1 cellular context compared by ENCODE assay signal in the genomic region with DNA sequence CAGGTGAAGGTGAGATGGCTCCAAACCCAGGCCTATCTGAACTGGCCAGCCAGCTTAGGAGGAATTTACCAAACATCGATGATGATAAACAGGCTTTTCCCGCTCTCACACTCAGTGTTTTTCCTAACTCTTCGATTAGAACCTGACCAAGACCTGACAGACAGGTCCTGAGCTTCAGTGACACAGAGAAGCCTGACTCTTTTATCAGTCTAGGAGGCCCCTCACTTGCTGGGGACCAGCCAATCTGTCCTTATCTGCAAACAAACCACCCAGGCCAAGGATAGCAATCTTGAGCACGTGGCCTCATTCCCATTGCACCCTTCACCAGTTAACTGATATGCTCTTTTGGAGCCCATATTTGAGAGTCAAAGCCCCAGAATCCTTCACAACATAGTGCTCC.
TF ChIP-seq lines count a peak whose summit lies in the region.

No MANE protein-coding gene starts in this region.

TF ChIP-seq in K562, 482 proteins besides CTCF, POLR2A, EP300 and RAD21 (continues in another document):
- peak; percentile 18; the same call in 1 of the 2 replicates for TF ChIP-seq CBFA2T2 (conservative IDR thresholded peaks at IDR 0.05)
- TF ChIP-seq TAL1 (IDR thresholded peaks at IDR 0.05), result 0 out of 2 replicates have a peak, but pooled peaks have one; percentile 13
- TF ChIP-seq TEAD1 (CRISPR knock-in tag; IDR thresholded peaks at IDR 0.05), result 0 out of 4 replicates have a peak, but pooled peaks of 1 of the 2 experiments have one; percentile 23
- no peak for TF ChIP-seq ZFP30 (CRISPR knock-in tag; IDR thresholded peaks at IDR 0.05; ENCODE audit: borderline replicate concordance)
- TF ChIP-seq ZNF239 (CRISPR knock-in tag; IDR thresholded peaks at IDR 0.05), result no peak
- no peak for TF ChIP-seq ESRRA (IDR thresholded peaks at IDR 0.05; ENCODE audit: borderline replicate concordance, low read depth)
- 0 out of 2 replicates have a peak, but pooled peaks have one; percentile 30 for TF ChIP-seq HEY1 (CRISPR knock-in tag; IDR thresholded peaks at IDR 0.05; ENCODE audit: borderline replicate concordance)
- peak; percentile 54 for TF ChIP-seq CBFA2T3 (IDR thresholded peaks at IDR 0.05)
- no peak for TF ChIP-seq GATA2 (CRISPR knock-in tag; IDR thresholded peaks at IDR 0.05)
- 0 out of 2 replicates have a peak, but pooled peaks have one; percentile 39 for TF ChIP-seq ERF (CRISPR knock-in tag; IDR thresholded peaks at IDR 0.05)
- TF ChIP-seq ZNF766 (CRISPR knock-in tag; conservative IDR thresholded peaks at IDR 0.05), result 0 out of 2 replicates have a peak, but pooled peaks have one; percentile 22
- TF ChIP-seq STAT5B (CRISPR knock-in tag; IDR thresholded peaks at IDR 0.05), result no peak
- TF ChIP-seq CTBP1 (IDR thresholded peaks at IDR 0.05; ENCODE audit: borderline replicate concordance), result peak; percentile 42; the same call in 1 of the 2 replicates
- TF ChIP-seq L3MBTL2 (IDR thresholded peaks at IDR 0.05), result peak; percentile 86
- TF ChIP-seq MYC (IDR thresholded peaks at IDR 0.05; ENCODE audit: low read depth, low read length), result peak; percentile 56; the same call in 1 of the 2 replicates
- no peak for TF ChIP-seq MYC (CRISPR knock-in tag; IDR thresholded peaks at IDR 0.05; ENCODE audit: borderline replicate concordance, low read depth)
- TF ChIP-seq FOXJ2 (tag; IDR thresholded peaks at IDR 0.05), result 0 out of 2 replicates have a peak, but pooled peaks have one; percentile 24
- TF ChIP-seq, protein P1, sequence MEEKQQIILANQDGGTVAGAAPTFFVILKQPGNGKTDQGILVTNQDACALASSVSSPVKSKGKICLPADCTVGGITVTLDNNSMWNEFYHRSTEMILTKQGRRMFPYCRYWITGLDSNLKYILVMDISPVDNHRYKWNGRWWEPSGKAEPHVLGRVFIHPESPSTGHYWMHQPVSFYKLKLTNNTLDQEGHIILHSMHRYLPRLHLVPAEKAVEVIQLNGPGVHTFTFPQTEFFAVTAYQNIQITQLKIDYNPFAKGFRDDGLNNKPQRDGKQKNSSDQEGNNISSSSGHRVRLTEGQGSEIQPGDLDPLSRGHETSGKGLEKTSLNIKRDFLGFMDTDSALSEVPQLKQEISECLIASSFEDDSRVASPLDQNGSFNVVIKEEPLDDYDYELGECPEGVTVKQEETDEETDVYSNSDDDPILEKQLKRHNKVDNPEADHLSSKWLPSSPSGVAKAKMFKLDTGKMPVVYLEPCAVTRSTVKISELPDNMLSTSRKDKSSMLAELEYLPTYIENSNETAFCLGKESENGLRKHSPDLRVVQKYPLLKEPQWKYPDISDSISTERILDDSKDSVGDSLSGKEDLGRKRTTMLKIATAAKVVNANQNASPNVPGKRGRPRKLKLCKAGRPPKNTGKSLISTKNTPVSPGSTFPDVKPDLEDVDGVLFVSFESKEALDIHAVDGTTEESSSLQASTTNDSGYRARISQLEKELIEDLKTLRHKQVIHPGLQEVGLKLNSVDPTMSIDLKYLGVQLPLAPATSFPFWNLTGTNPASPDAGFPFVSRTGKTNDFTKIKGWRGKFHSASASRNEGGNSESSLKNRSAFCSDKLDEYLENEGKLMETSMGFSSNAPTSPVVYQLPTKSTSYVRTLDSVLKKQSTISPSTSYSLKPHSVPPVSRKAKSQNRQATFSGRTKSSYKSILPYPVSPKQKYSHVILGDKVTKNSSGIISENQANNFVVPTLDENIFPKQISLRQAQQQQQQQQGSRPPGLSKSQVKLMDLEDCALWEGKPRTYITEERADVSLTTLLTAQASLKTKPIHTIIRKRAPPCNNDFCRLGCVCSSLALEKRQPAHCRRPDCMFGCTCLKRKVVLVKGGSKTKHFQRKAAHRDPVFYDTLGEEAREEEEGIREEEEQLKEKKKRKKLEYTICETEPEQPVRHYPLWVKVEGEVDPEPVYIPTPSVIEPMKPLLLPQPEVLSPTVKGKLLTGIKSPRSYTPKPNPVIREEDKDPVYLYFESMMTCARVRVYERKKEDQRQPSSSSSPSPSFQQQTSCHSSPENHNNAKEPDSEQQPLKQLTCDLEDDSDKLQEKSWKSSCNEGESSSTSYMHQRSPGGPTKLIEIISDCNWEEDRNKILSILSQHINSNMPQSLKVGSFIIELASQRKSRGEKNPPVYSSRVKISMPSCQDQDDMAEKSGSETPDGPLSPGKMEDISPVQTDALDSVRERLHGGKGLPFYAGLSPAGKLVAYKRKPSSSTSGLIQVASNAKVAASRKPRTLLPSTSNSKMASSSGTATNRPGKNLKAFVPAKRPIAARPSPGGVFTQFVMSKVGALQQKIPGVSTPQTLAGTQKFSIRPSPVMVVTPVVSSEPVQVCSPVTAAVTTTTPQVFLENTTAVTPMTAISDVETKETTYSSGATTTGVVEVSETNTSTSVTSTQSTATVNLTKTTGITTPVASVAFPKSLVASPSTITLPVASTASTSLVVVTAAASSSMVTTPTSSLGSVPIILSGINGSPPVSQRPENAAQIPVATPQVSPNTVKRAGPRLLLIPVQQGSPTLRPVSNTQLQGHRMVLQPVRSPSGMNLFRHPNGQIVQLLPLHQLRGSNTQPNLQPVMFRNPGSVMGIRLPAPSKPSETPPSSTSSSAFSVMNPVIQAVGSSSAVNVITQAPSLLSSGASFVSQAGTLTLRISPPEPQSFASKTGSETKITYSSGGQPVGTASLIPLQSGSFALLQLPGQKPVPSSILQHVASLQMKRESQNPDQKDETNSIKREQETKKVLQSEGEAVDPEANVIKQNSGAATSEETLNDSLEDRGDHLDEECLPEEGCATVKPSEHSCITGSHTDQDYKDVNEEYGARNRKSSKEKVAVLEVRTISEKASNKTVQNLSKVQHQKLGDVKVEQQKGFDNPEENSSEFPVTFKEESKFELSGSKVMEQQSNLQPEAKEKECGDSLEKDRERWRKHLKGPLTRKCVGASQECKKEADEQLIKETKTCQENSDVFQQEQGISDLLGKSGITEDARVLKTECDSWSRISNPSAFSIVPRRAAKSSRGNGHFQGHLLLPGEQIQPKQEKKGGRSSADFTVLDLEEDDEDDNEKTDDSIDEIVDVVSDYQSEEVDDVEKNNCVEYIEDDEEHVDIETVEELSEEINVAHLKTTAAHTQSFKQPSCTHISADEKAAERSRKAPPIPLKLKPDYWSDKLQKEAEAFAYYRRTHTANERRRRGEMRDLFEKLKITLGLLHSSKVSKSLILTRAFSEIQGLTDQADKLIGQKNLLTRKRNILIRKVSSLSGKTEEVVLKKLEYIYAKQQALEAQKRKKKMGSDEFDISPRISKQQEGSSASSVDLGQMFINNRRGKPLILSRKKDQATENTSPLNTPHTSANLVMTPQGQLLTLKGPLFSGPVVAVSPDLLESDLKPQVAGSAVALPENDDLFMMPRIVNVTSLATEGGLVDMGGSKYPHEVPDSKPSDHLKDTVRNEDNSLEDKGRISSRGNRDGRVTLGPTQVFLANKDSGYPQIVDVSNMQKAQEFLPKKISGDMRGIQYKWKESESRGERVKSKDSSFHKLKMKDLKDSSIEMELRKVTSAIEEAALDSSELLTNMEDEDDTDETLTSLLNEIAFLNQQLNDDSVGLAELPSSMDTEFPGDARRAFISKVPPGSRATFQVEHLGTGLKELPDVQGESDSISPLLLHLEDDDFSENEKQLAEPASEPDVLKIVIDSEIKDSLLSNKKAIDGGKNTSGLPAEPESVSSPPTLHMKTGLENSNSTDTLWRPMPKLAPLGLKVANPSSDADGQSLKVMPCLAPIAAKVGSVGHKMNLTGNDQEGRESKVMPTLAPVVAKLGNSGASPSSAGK (IDR thresholded peaks at IDR 0.05), result peak; percentile 29; the same call in 1 of the 2 replicates
- TF ChIP-seq TCF3 (CRISPR knock-in tag; IDR thresholded peaks at IDR 0.05), result peak; percentile 27; the same call in 1 of the 2 replicates
- TF ChIP-seq, protein P2, sequence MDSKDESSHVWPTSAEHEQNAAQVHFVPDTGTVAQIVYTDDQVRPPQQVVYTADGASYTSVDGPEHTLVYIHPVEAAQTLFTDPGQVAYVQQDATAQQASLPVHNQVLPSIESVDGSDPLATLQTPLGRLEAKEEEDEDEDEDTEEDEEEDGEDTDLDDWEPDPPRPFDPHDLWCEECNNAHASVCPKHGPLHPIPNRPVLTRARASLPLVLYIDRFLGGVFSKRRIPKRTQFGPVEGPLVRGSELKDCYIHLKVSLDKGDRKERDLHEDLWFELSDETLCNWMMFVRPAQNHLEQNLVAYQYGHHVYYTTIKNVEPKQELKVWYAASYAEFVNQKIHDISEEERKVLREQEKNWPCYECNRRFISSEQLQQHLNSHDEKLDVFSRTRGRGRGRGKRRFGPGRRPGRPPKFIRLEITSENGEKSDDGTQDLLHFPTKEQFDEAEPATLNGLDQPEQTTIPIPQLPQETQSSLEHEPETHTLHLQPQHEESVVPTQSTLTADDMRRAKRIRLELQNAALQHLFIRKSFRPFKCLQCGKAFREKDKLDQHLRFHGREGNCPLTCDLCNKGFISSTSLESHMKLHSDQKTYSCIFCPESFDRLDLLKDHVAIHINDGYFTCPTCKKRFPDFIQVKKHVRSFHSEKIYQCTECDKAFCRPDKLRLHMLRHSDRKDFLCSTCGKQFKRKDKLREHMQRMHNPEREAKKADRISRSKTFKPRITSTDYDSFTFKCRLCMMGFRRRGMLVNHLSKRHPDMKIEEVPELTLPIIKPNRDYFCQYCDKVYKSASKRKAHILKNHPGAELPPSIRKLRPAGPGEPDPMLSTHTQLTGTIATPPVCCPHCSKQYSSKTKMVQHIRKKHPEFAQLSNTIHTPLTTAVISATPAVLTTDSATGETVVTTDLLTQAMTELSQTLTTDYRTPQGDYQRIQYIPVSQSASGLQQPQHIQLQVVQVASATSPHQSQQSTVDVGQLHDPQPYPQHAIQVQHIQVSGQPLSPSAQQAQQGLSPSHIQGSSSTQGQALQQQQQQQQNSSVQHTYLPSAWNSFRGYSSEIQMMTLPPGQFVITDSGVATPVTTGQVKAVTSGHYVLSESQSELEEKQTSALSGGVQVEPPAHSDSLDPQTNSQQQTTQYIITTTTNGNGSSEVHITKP (IDR thresholded peaks at IDR 0.05; ENCODE audit: partially characterized antibody), result no peak
- 0 out of 4 replicates have a peak, but pooled peaks of 1 of the 2 experiments have one; percentile 19 for TF ChIP-seq MNT (conservative IDR thresholded peaks at IDR 0.05)
- TF ChIP-seq, protein P3, sequence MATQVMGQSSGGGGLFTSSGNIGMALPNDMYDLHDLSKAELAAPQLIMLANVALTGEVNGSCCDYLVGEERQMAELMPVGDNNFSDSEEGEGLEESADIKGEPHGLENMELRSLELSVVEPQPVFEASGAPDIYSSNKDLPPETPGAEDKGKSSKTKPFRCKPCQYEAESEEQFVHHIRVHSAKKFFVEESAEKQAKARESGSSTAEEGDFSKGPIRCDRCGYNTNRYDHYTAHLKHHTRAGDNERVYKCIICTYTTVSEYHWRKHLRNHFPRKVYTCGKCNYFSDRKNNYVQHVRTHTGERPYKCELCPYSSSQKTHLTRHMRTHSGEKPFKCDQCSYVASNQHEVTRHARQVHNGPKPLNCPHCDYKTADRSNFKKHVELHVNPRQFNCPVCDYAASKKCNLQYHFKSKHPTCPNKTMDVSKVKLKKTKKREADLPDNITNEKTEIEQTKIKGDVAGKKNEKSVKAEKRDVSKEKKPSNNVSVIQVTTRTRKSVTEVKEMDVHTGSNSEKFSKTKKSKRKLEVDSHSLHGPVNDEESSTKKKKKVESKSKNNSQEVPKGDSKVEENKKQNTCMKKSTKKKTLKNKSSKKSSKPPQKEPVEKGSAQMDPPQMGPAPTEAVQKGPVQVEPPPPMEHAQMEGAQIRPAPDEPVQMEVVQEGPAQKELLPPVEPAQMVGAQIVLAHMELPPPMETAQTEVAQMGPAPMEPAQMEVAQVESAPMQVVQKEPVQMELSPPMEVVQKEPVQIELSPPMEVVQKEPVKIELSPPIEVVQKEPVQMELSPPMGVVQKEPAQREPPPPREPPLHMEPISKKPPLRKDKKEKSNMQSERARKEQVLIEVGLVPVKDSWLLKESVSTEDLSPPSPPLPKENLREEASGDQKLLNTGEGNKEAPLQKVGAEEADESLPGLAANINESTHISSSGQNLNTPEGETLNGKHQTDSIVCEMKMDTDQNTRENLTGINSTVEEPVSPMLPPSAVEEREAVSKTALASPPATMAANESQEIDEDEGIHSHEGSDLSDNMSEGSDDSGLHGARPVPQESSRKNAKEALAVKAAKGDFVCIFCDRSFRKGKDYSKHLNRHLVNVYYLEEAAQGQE (CRISPR knock-in tag; IDR thresholded peaks at IDR 0.05; ENCODE audit: low read depth), result 0 out of 2 replicates have a peak, but pooled peaks have one; percentile 21
- TF ChIP-seq, protein P4, sequence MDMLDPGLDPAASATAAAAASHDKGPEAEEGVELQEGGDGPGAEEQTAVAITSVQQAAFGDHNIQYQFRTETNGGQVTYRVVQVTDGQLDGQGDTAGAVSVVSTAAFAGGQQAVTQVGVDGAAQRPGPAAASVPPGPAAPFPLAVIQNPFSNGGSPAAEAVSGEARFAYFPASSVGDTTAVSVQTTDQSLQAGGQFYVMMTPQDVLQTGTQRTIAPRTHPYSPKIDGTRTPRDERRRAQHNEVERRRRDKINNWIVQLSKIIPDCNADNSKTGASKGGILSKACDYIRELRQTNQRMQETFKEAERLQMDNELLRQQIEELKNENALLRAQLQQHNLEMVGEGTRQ (CRISPR knock-in tag; IDR thresholded peaks at IDR 0.05), result peak; percentile 61
- TF ChIP-seq E2F6 (IDR thresholded peaks at IDR 0.05; ENCODE audit: borderline replicate concordance in 1 of 2, extremely low read depth in 1 of 2, insufficient read depth in 1 of 2, insufficient read length in 1 of 2, low read depth in 1 of 2, low read length in 1 of 2, poor library complexity in 1 of 2, severe bottlenecking in 1 of 2), result peak in 1 of 2 experiments; percentile 17
- TF ChIP-seq, protein P5, sequence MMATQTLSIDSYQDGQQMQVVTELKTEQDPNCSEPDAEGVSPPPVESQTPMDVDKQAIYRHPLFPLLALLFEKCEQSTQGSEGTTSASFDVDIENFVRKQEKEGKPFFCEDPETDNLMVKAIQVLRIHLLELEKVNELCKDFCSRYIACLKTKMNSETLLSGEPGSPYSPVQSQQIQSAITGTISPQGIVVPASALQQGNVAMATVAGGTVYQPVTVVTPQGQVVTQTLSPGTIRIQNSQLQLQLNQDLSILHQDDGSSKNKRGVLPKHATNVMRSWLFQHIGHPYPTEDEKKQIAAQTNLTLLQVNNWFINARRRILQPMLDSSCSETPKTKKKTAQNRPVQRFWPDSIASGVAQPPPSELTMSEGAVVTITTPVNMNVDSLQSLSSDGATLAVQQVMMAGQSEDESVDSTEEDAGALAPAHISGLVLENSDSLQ (IDR thresholded peaks at IDR 0.05), result 0 out of 2 replicates have a peak, but pooled peaks have one; percentile 34
- TF ChIP-seq RCOR1 (IDR thresholded peaks at IDR 0.05; ENCODE audit: borderline replicate concordance in 1 of 2, low read depth in 2 of 2, low read length in 2 of 2), result peak in 1 of 2 experiments; percentile 59; a peak in 1 of 4 replicates
